Comparison of ENCODE assay signal across 7 cellular contexts in genomic region chr20:40687384-40688128, GRCh38. TPM values are rescaled to one million over a fixed set of nuclear protein-coding genes. Genes with fewer than 3 reads are reported as not detected.
DNase-seq lines count a peak whose midpoint lies in the region; TF ChIP-seq lines count a peak whose summit lies in the region.

No MANE protein-coding gene starts in this region.

- no peak for TF ChIP-seq POLR2A in stomach (IDR thresholded peaks at IDR 0.05)

- H3K27ac ChIP-seq in stomach: peak overlapping the region; percentile 86 to 94 (median 88)

- H3K27ac Mint-ChIP-seq in activated T-helper 2 cell treated with anti-CD3 and anti-CD28 coated beads, Interferon-gamma antibody, Interleukin-2, Interleukin-4, amounts not matched to agents 10 μg/mL and 5 μg/mL and 100 μg/mL, durations not matched to agents 14 hours and 24 hours and 36 hours: no peak overlapping the region

- intact Hi-C loops in stomach (cut with DNase I; ENCODE audit: low total_unique reads): loop anchor here (10.0 kb wide), 1 partner anchor 423 kb away; no protein-coding TSS in a partner anchor
- intact Hi-C loops in activated T-helper 2 cell treated with anti-CD3 and anti-CD28 coated beads, Interferon-gamma antibody, Interleukin-2, Interleukin-4, amounts not matched to agents 10 μg/mL and 5 μg/mL and 100 μg/mL, durations not matched to agents 14 hours and 24 hours and 36 hours (cut with micrococcal nuclease): loop anchor here (10.0 kb wide), 1 partner anchor 523 kb away; no protein-coding TSS in a partner anchor

- no peaks in the 10 kb centered on the region for H3K9me3 Mint-ChIP-seq in activated T-helper 2 cell treated with anti-CD3 and anti-CD28 coated beads, Interferon-gamma antibody, Interleukin-2, Interleukin-4, amounts not matched to agents 10 μg/mL and 5 μg/mL and 100 μg/mL, durations not matched to agents 14 hours and 24 hours and 36 hours

- no peak overlapping the region for H3K4me3 Mint-ChIP-seq in activated T-helper 2 cell treated with anti-CD3 and anti-CD28 coated beads, Interferon-gamma antibody, Interleukin-2, Interleukin-4, amounts not matched to agents 10 μg/mL and 5 μg/mL and 100 μg/mL, durations not matched to agents 14 hours and 24 hours and 36 hours (ENCODE audit: low read depth)

- H3K4me3 ChIP-seq in LNCaP clone FGC (ENCODE audit: low read depth, low read length) (peak overlapping the region; percentile 90), cardiac fibroblast (replicated peaks in 1 of 2; ENCODE audit: low read depth in 2 of 2, low read length in 2 of 2) (peak overlapping the region; percentile 4 to 65), kidney epithelial cell (ENCODE audit: low read depth, low read length) (peak overlapping the region; percentile 19), stomach (peak overlapping the region; percentile 58 to 77 (median 68))

- peaks cover 6% of the 10 kb centered on the region for H3K4me1 Mint-ChIP-seq in activated T-helper 2 cell treated with anti-CD3 and anti-CD28 coated beads, Interferon-gamma antibody, Interleukin-2, Interleukin-4, amounts not matched to agents 10 μg/mL and 5 μg/mL and 100 μg/mL, durations not matched to agents 14 hours and 24 hours and 36 hours (ENCODE audit: low read depth)

- TF ChIP-seq EP300 in stomach (IDR thresholded peaks at IDR 0.05): no peak

- DNase-seq in LNCaP clone FGC (ENCODE audit: low read depth) (peak; percentile 85), cardiac fibroblast (ENCODE audit: low read depth in 2 of 2) (peak; percentile 18 to 48), kidney epithelial cell (ENCODE audit: low read depth) (no peak), stomach (peak; percentile 48), OCI-M2 (lab: John Stamatoyannopoulos, UW; ENCODE audit: unreplicated experiment) (no peak)
- no peak for DNase-seq in activated T-helper 2 cell treated with anti-CD3 and anti-CD28 coated beads, Interferon-gamma antibody, Interleukin-2, Interleukin-4, amounts not matched to agents 10 μg/mL and 5 μg/mL and 100 μg/mL, durations not matched to agents 14 hours and 24 hours and 36 hours (ENCODE audit: low spot score)
- DNase-seq in stimulated activated CD4-positive, alpha-beta T cell treated with anti-CD3 and anti-CD28 coated beads, Interleukin-4, amount 100 ng/mL, for 1 hour: no peak

- H3K27me3 ChIP-seq in kidney epithelial cell (ENCODE audit: control insufficient read depth, insufficient read depth, low read length) (peaks cover 90% of the 10 kb centered on the region), stomach (peaks cover 9 to 94% (median 62%) of the 10 kb centered on the region in 3 donors)

- H3K27me3 Mint-ChIP-seq in activated T-helper 2 cell treated with anti-CD3 and anti-CD28 coated beads, Interferon-gamma antibody, Interleukin-2, Interleukin-4, amounts not matched to agents 10 μg/mL and 5 μg/mL and 100 μg/mL, durations not matched to agents 14 hours and 24 hours and 36 hours (ENCODE audit: low read depth): peaks cover 89% of the 10 kb centered on the region

- TF ChIP-seq CTCF in LNCaP clone FGC (IDR thresholded peaks at IDR 0.05; ENCODE audit: control insufficient read depth, extremely low read depth, insufficient read depth) (peak; percentile 40), cardiac fibroblast (IDR thresholded peaks at IDR 0.05; ENCODE audit: low read depth, low read length) (no peak), kidney epithelial cell (IDR thresholded peaks at IDR 0.05; ENCODE audit: insufficient read depth, low read length, poor library complexity, severe bottlenecking) (no peak), stomach (IDR thresholded peaks at IDR 0.05) (no peak)

- H3K36me3 ChIP-seq in kidney epithelial cell (ENCODE audit: control insufficient read depth, insufficient read depth, low read length) (no peaks in the 10 kb centered on the region), stomach (no peaks in the 10 kb centered on the region)

- H3K9me3 ChIP-seq in stomach: no peaks in the 10 kb centered on the region

- 0 to 2% (median 1%) methylated on average over 9 to 62 of the region's 62 CpGs for WGBS in stomach, 5 donors

- H3K36me3 Mint-ChIP-seq in activated T-helper 2 cell treated with anti-CD3 and anti-CD28 coated beads, Interferon-gamma antibody, Interleukin-2, Interleukin-4, amounts not matched to agents 10 μg/mL and 5 μg/mL and 100 μg/mL, durations not matched to agents 14 hours and 24 hours and 36 hours (ENCODE audit: low read depth): no peaks in the 10 kb centered on the region

- H3K4me1 ChIP-seq in stomach: peaks cover 37 to 83% (median 65%) of the 10 kb centered on the region in 4 donors

RNA-seq across cellular contexts. Expression of gene MAFB, which starts 1.5 kb away (rescaled TPM):
- total RNA-seq in kidney epithelial cell (3.5 and 5.2 TPM in 2 replicates), stomach (10 to 100 TPM in 3 of 5 donors, 1 to 10 TPM in 2; 4.5 to 34.4 (median 22.9) TPM)
- polyA plus RNA-seq in stomach: 1 to 10 TPM; 7.2 to 8.1 (median 7.8) TPM
- total RNA-seq in activated T-helper 2 cell treated with anti-CD3 and anti-CD28 coated beads, Interferon-gamma antibody, Interleukin-2, Interleukin-4, amounts not matched to agents 10 μg/mL and 5 μg/mL and 100 μg/mL, durations not matched to agents 14 hours and 24 hours and 36 hours: 0.83 and 1.1 TPM in 2 replicates

Comparison
In these comparisons a context has a peak if more than half of its experiments do, and no peak if none do; other contexts are left out.
1. DNase-seq: peak in LNCaP clone FGC (single experiment), cardiac fibroblast (2 of 2) and stomach (single experiment); none in kidney epithelial cell (single experiment), activated T-helper 2 cell treated with anti-CD3 and anti-CD28 coated beads, Interferon-gamma antibody, Interleukin-2, Interleukin-4, amounts not matched to agents 10 μg/mL and 5 μg/mL and 100 μg/mL, durations not matched to agents 14 hours and 24 hours and 36 hours (single experiment), stimulated activated CD4-positive, alpha-beta T cell treated with anti-CD3 and anti-CD28 coated beads, Interleukin-4, amount 100 ng/mL, for 1 hour (single experiment) and OCI-M2 (single experiment).
2. H3K4me3 ChIP-seq: peak in every context shown above with its lines; median percentile 90 in LNCaP clone FGC; 68 in stomach; 34 in cardiac fibroblast; 19 in kidney epithelial cell.